In genomic region chr14:97212399-97212798, GRCh38 we compare ENCODE assay signal across 19 cellular contexts.
DNase-seq lines count a peak whose midpoint lies in the region; ATAC-seq, FAIRE-seq and TF ChIP-seq lines count a peak whose summit lies in the region.
"Had no signal": no experiment of that assay in that cellular context is flagged by ENCODE, and none has a peak within 500 bp of the region (broad histone marks: within the 10 kb centered on the region; RNA-seq: fewer than 3 reads in every experiment).

No MANE protein-coding gene starts in this region.

- no peaks in the 10 kb centered on the region for H3K36me3 Mint-ChIP-seq in central memory CD8-positive, alpha-beta T cell (ENCODE audit: insufficient read depth)
- no peaks in the 10 kb centered on the region for H3K36me3 Mint-ChIP-seq in activated T-cell treated with anti-CD3 and anti-CD28 coated beads, Interleukin-2, amount 50 U/mL, for 24 hours (ENCODE audit: low read depth)
- no peaks in the 10 kb centered on the region for H3K36me3 Mint-ChIP-seq in activated naive CD4-positive, alpha-beta T cell treated with anti-CD3 and anti-CD28 coated beads, Interleukin-2, amount 50 U/mL, for 72 hours
- H3K36me3 Mint-ChIP-seq: CD4-positive, alpha-beta memory T cell had no signal

- WGBS in esophagus muscularis mucosa: 84% methylated on average over 2 of the region's 2 CpGs

- H3K36me3 ChIP-seq in A673 (ENCODE audit: insufficient read depth, low read length, poor library complexity, severe bottlenecking): no peaks in the 10 kb centered on the region
- no peaks in the 10 kb centered on the region for H3K36me3 ChIP-seq in esophagus muscularis mucosa

- H3K4me3 ChIP-seq in A673 (ENCODE audit: low read depth, low read length, poor library complexity, severe bottlenecking) (no peak overlapping the region), esophagus muscularis mucosa (no peak overlapping the region)
- H3K4me3 ChIP-seq: A549 had no signal

- DNase-seq in A673 (ENCODE audit: low spot score) (no peak), esophagus muscularis mucosa (ENCODE audit: extremely low spot score) (peak; percentile 50), renal cortical epithelial cell (ENCODE audit: low read depth) (peak; percentile 41), GM12891 (ENCODE audit: insufficient read length, low spot score) (no peak)
- DNase-seq in central memory CD8-positive, alpha-beta T cell (ENCODE audit: low spot score in 2 of 2): no peak
- DNase-seq in activated T-cell treated with anti-CD3 and anti-CD28 coated beads, Interleukin-2, amount 50 U/mL, for 24 hours: no peak
- DNase-seq in activated naive CD4-positive, alpha-beta T cell treated with anti-CD3 and anti-CD28 coated beads, Interleukin-2, amount 50 U/mL, for 72 hours (ENCODE audit: low spot score in 2 of 2): no peak
- DNase-seq: 8988T; C1 segment of cervical spinal cord; Calu3; CD4-positive, alpha-beta memory T cell; COR-L47; DMS53; DMS79 treated with DMSO at 0.1 percent for 48 hours; GOT3; H7; HCEC 1CT had no signal

- H3K9me3 ChIP-seq in A673 (ENCODE audit: low read depth, low read length, poor library complexity, severe bottlenecking) (no peaks in the 10 kb centered on the region), esophagus muscularis mucosa (no peaks in the 10 kb centered on the region)
- H3K9me3 ChIP-seq: A549 had no signal

- TF ChIP-seq CTCF in A673 (conservative IDR thresholded peaks at IDR 0.05; ENCODE audit: low read depth, low read length) (no peak), esophagus muscularis mucosa (IDR thresholded peaks at IDR 0.05) (no peak)

- H3K4me1 ChIP-seq in A673 (ENCODE audit: insufficient read depth, low read length, poor library complexity, severe bottlenecking) (peaks cover 88% of the 10 kb centered on the region), esophagus muscularis mucosa (no peaks in the 10 kb centered on the region)
- H3K4me1 ChIP-seq: A549 had no signal

- H3K27ac ChIP-seq in A673 (ENCODE audit: low read depth, low read length, poor library complexity, severe bottlenecking): peak overlapping the region; percentile 99
- H3K27ac ChIP-seq in esophagus muscularis mucosa (replicated peaks in 1 of 4): no peak overlapping the region
- H3K27ac ChIP-seq: A549 had no signal

- H3K27me3 ChIP-seq in A673 (replicated peaks; ENCODE audit: insufficient read depth, low read depth, low read length, poor library complexity) (no peaks in the 10 kb centered on the region), esophagus muscularis mucosa (peaks cover 0 to 6% (median 0%) of the 10 kb centered on the region in 4 donors)

- no peaks in the 10 kb centered on the region for H3K4me1 Mint-ChIP-seq in central memory CD8-positive, alpha-beta T cell
- no peaks in the 10 kb centered on the region for H3K4me1 Mint-ChIP-seq in activated T-cell treated with anti-CD3 and anti-CD28 coated beads, Interleukin-2, amount 50 U/mL, for 24 hours (ENCODE audit: low read depth)

- no TSS peak for BruUV-seq in A673 (replicated peaks; lab: Mats Ljungman, UMichigan)

- CTCF ChIA-PET in A673 (lab: Charles Lee): no interaction called here

- no peak overlapping the region for H3K27ac Mint-ChIP-seq in central memory CD8-positive, alpha-beta T cell (ENCODE audit: low read depth)
- H3K27ac Mint-ChIP-seq in activated T-cell treated with anti-CD3 and anti-CD28 coated beads, Interleukin-2, amount 50 U/mL, for 24 hours: no peak overlapping the region
- no peak overlapping the region for H3K27ac Mint-ChIP-seq in activated naive CD4-positive, alpha-beta T cell treated with anti-CD3 and anti-CD28 coated beads, Interleukin-2, amount 50 U/mL, for 72 hours
- H3K27ac Mint-ChIP-seq: CD4-positive, alpha-beta memory T cell had no signal

- TF ChIP-seq POLR2A in esophagus muscularis mucosa (IDR thresholded peaks at IDR 0.05; ENCODE audit: low read depth) (no peak), GM12891 (IDR thresholded peaks at IDR 0.05; ENCODE audit: low read depth, low read length) (no peak)

- H3K4me3 Mint-ChIP-seq in central memory CD8-positive, alpha-beta T cell: no peak overlapping the region
- H3K4me3 Mint-ChIP-seq in activated T-cell treated with anti-CD3 and anti-CD28 coated beads, Interleukin-2, amount 50 U/mL, for 24 hours: no peak overlapping the region
- H3K4me3 Mint-ChIP-seq: CD4-positive, alpha-beta memory T cell had no signal

- no peak for TF ChIP-seq EP300 in esophagus muscularis mucosa (IDR thresholded peaks at IDR 0.05)

- POLR2A ChIA-PET in A673 (lab: Charles Lee; ENCODE audit: low non-redundant PET): no interaction called here

- peak; percentile 40 for ATAC-seq in central memory CD8-positive, alpha-beta T cell (replicated peaks; ENCODE audit: extremely low read depth, poor library complexity, severe bottlenecking)
- no peak for ATAC-seq in activated naive CD4-positive, alpha-beta T cell treated with anti-CD3 and anti-CD28 coated beads, Interleukin-2, amount 50 U/mL, for 72 hours
- ATAC-seq: A549 had no signal

- FAIRE-seq in GM12891 (lab: Jason Lieb, UNC): no peak
- FAIRE-seq: A549, G401.6 had no signal

- no peaks in the 10 kb centered on the region for H3K9me3 Mint-ChIP-seq in central memory CD8-positive, alpha-beta T cell
- H3K9me3 Mint-ChIP-seq in activated T-cell treated with anti-CD3 and anti-CD28 coated beads, Interleukin-2, amount 50 U/mL, for 24 hours: no peaks in the 10 kb centered on the region
- no peaks in the 10 kb centered on the region for H3K9me3 Mint-ChIP-seq in activated naive CD4-positive, alpha-beta T cell treated with anti-CD3 and anti-CD28 coated beads, Interleukin-2, amount 50 U/mL, for 72 hours
- H3K9me3 Mint-ChIP-seq: CD4-positive, alpha-beta memory T cell had no signal

- no peaks in the 10 kb centered on the region for H3K27me3 Mint-ChIP-seq in central memory CD8-positive, alpha-beta T cell
- H3K27me3 Mint-ChIP-seq in activated T-cell treated with anti-CD3 and anti-CD28 coated beads, Interleukin-2, amount 50 U/mL, for 24 hours: no peaks in the 10 kb centered on the region

- intact Hi-C loops in A673 (cut with micrococcal nuclease; ENCODE audit: unreplicated experiment): loop anchor here (5.0 kb wide), 1 partner anchor 35 kb away; no protein-coding TSS in a partner anchor
- intact Hi-C loops in esophagus muscularis mucosa (cut with DNase I): no loop called here

TF ChIP-seq in GM12891, 5 proteins besides CTCF, POLR2A, EP300 and RAD21:
- no peak for TF ChIP-seq TAF1 (IDR thresholded peaks at IDR 0.05; ENCODE audit: low read depth, low read length)
- TF ChIP-seq PAX5 (IDR thresholded peaks at IDR 0.05; ENCODE audit: insufficient read depth, low read length, severe bottlenecking): no peak
- TF ChIP-seq SPI1 (IDR thresholded peaks at IDR 0.05; ENCODE audit: low read depth, low read length): no peak
- TF ChIP-seq POU2F2 (IDR thresholded peaks at IDR 0.05; ENCODE audit: low read depth, low read length): no peak
- no peak for TF ChIP-seq POLR2AphosphoS5 (IDR thresholded peaks at IDR 0.05; ENCODE audit: low read depth, low read length)

Comparison
In these comparisons a context has a peak if more than half of its experiments do, and no peak if none do; other contexts are left out.
1. DNase-seq: peak in esophagus muscularis mucosa (single experiment) and renal cortical epithelial cell (single experiment); none in A673 (single experiment), central memory CD8-positive, alpha-beta T cell (0 of 2), activated T-cell treated with anti-CD3 and anti-CD28 coated beads, Interleukin-2, amount 50 U/mL, for 24 hours (single experiment), activated naive CD4-positive, alpha-beta T cell treated with anti-CD3 and anti-CD28 coated beads, Interleukin-2, amount 50 U/mL, for 72 hours (0 of 2) and GM12891 (single experiment).